Comparison of ENCODE assay signal across 8 cellular contexts in genomic region chr11:126386729-126387071, GRCh38. TPM values are rescaled to one million over a fixed set of nuclear protein-coding genes. Genes with fewer than 3 reads are reported as not detected.
A peak's percentile ranks its signal among the peaks of the same experiment; 100 is the strongest.
DNase-seq lines count a peak whose midpoint lies in the region; ATAC-seq and TF ChIP-seq lines count a peak whose summit lies in the region.
"Not testable (repeated sequence)": the region's sequence is repeated elsewhere in the genome, so short reads cannot be mapped to it uniquely, and the experiment has no call there.

No MANE protein-coding gene starts in this region.

- WGBS in transverse colon (ENCODE audit: low coverage in 1 of 2), 2 donors = 13% methylated on average over 5 of the region's 5 CpGs; no CpG with 5 or more reads in 1 of the 2 donors

- ATAC-seq in RWPE2 (ENCODE audit: low read depth) (peak; percentile 74), left cardiac atrium (peak; percentile 58 to 65), mucosa of descending colon (peak; percentile 73)

- H3K27me3 ChIP-seq in RWPE2 (ENCODE audit: insufficient read depth, poor library complexity, severe bottlenecking); breast epithelium; transverse colon: not testable (repeated sequence)

- peak overlapping the region; percentile 65 for H3K27ac ChIP-seq in RWPE2 (ENCODE audit: poor library complexity, severe bottlenecking)
- H3K27ac ChIP-seq in breast epithelium = peak overlapping the region; percentile 77 to 80
- H3K27ac ChIP-seq in transverse colon = peak overlapping the region in 3 of 4 donors; percentile 53 to 66 (median 53)

- H3K4me3 ChIP-seq in RWPE2 (ENCODE audit: severe bottlenecking); breast epithelium; mucosa of descending colon; transverse colon: not testable (repeated sequence)

- H3K36me3 ChIP-seq in RWPE2 (ENCODE audit: low read depth); breast epithelium; mucosa of descending colon (ENCODE audit: low read depth); transverse colon: not testable (repeated sequence)

- H3K4me1 ChIP-seq in RWPE2 (ENCODE audit: insufficient read depth, poor library complexity, severe bottlenecking) (peaks cover 32% of the 10 kb centered on the region), breast epithelium (peaks cover 12 to 24% of the 10 kb centered on the region in 2 donors), mucosa of descending colon (ENCODE audit: low read depth) (peaks cover 27% of the 10 kb centered on the region), transverse colon (peaks cover 9 to 32% (median 13%) of the 10 kb centered on the region in 4 donors)

- intact Hi-C loops in breast epithelium (cut with DNase I; ENCODE audit: low total_unique reads); left cardiac atrium (cut with DNase I); mucosa of descending colon (cut with DNase I, micrococcal nuclease); transverse colon (cut with DNase I; ENCODE audit: low total_unique reads): not testable (repeated sequence)

- not testable (repeated sequence) for TF ChIP-seq POLR2A in breast epithelium (IDR thresholded peaks at IDR 0.05)
- TF ChIP-seq POLR2A in transverse colon (IDR thresholded peaks at IDR 0.05) = peak; percentile 15

- TF ChIP-seq CTCF in RWPE2 (IDR thresholded peaks at IDR 0.05; ENCODE audit: poor library complexity, severe bottlenecking); breast epithelium (IDR thresholded peaks at IDR 0.05); mucosa of descending colon (IDR thresholded peaks at IDR 0.05); transverse colon (IDR thresholded peaks at IDR 0.05): not testable (repeated sequence)

- H3K9me3 ChIP-seq in RWPE2 (ENCODE audit: severe bottlenecking); breast epithelium; mucosa of descending colon; transverse colon: not testable (repeated sequence)

- TF ChIP-seq EP300 in transverse colon (IDR thresholded peaks at IDR 0.05; ENCODE audit: low read depth) = not testable (repeated sequence)

- in situ Hi-C loops in transverse colon (cut with MboI; ENCODE audit: low pct_ligation_motif_present in 1 of 4, low pct_unique_long_range_greater_than_20kb in 1 of 4, low sequenced_read_pairs in 3 of 4) = not testable (repeated sequence)

- peak; percentile 74 for DNase-seq in COR-L47 (lab: John Stamatoyannopoulos, UW)
- peak; percentile 74 to 85 for DNase-seq in Kasumi-1 (lab: John Stamatoyannopoulos, UW)
- peak; percentile 87 for DNase-seq in NCI-H345 (lab: John Stamatoyannopoulos, UW)
- not testable (repeated sequence) for DNase-seq in RWPE2 (ENCODE audit: low spot score)
- DNase-seq in breast epithelium (ENCODE audit: low spot score in 2 of 2) = peak; percentile 64 to 85
- peak; percentile 82 for DNase-seq in left cardiac atrium
- peak; percentile 71 to 81 (median 74) for DNase-seq in mucosa of descending colon
- peak; percentile 63 for DNase-seq in transverse colon

RNA-seq across cellular contexts. Expression of gene ST3GAL4, which starts 31.2 kb away (rescaled TPM):
- total RNA-seq in breast epithelium = 10 to 100 TPM; 17.6 to 36.2 (median 32.8) TPM
- total RNA-seq in left cardiac atrium = 100 to 1,000 TPM in 1 of 2 donors, 10 to 100 TPM in 1; 57.1 to 109 TPM
- total RNA-seq in mucosa of descending colon = 100 to 1,000 TPM in 2 of 3 donors, 10 to 100 TPM in 1; 94.7 to 460 (median 217) TPM
- 100 to 1,000 TPM in 3 of 4 donors, 10 to 100 TPM in 1; 26.1 to 206 (median 166) TPM for total RNA-seq in transverse colon
